Comparison of ENCODE assay signal across 13 cellular contexts in the genomic region with DNA sequence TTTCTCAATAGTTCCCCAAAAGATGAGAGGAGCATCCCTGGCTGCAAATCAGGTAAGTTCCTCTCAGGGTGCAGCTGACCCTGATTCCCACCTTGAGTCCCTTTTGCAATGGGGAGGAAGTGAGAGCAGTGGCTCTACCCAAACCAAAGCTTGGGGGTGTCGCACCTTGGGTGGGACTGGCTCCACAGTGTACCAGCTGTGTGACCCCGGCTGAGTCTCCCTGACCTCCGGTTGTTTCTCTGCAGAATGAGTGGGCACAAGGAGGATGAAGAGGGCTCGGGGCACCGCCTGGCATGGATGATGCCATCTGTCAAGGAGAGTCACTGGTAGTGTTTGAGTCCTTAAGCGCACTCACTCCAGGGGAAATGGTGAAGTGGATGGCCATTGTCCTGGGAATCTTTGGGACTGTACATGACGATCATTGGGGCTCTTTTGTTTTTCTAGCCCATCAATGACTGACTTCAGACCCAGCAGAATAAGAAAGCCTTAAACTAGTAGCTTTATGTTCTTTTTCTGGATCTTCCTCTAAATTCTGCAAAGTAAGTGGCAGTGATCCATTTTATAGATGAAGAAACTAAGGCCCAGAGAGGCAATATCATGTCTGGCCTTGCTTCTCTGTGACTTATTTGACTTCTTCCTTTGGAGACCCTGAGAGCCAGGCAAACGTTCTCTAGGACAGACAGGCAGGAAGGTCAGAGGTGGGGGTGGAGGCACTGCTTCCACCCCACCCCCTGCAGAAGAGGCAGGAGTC.
DNase-seq lines count a peak whose midpoint lies in the region; ATAC-seq and TF ChIP-seq lines count a peak whose summit lies in the region.
"Had no signal": no experiment of that assay in that cellular context is flagged by ENCODE, and none has a peak within 500 bp of the region (broad histone marks: within the 10 kb centered on the region; RNA-seq: fewer than 3 reads in every experiment).

No MANE protein-coding gene starts in this region.

- H3K36me3 ChIP-seq in OCI-LY3 (replicated peaks; ENCODE audit: low read depth, low read length), result no peaks in the 10 kb centered on the region
- H3K36me3 ChIP-seq in left lung, result no peaks in the 10 kb centered on the region

- intact Hi-C loops in activated naive CD4-positive, alpha-beta T cell treated with anti-CD3 and anti-CD28 coated beads for 36 hours (cut with micrococcal nuclease), result loop anchor here (1.0 to 5.0 kb wide), 6 partner anchors 22 to 106 kb away; no protein-coding TSS in a partner anchor
- intact Hi-C loops in left lung (cut with DNase I), result no loop called here

- H4K20me1 ChIP-seq in OCI-LY3 (ENCODE audit: insufficient read depth, low read length), result no peaks in the 10 kb centered on the region

- CTCF ChIA-PET in activated naive CD4-positive, alpha-beta T cell treated with anti-CD3 and anti-CD28 coated beads for 36 hours (lab: Charles Lee), result interaction anchor here (0.9 to 1.9 kb wide), 4 partner anchors 14 to 167 kb away, joined by 3 to 13 read pairs (median 8); no protein-coding TSS in a partner anchor

- H3K27me3 ChIP-seq in OCI-LY3 (ENCODE audit: low read depth, low read length) (no peaks in the 10 kb centered on the region), left lung (no peaks in the 10 kb centered on the region)

- no peak overlapping the region for H2AFZ ChIP-seq in OCI-LY3 (ENCODE audit: low read depth, low read length)

- peak overlapping the region; percentile 86 for H3K4me2 ChIP-seq in OCI-LY3 (ENCODE audit: low read length)

- peak overlapping the region; percentile 65; the same call in 1 of the 2 replicates for H3K9ac ChIP-seq in OCI-LY3 (ENCODE audit: low read length)

- H3K9me3 ChIP-seq in OCI-LY3 (ENCODE audit: insufficient read depth, low read length) (no peaks in the 10 kb centered on the region), left lung (no peaks in the 10 kb centered on the region)

- peak overlapping the region; percentile 30 for H3K27ac Mint-ChIP-seq in activated naive CD4-positive, alpha-beta T cell treated with anti-CD3 and anti-CD28 coated beads for 36 hours
- H3K27ac Mint-ChIP-seq in stimulated activated naive B cell treated with anti-CD40 and anti-IgM and Interleukin-4, amounts not matched to agents 10 μg/mL and 1 μg/mL and 100 μg/mL, for 72 hours, result peak overlapping the region; percentile 83

- H3K4me1 ChIP-seq in OCI-LY3 (ENCODE audit: low read length) (peaks cover 74% of the 10 kb centered on the region), left lung (peaks cover 46 to 71% of the 10 kb centered on the region in 2 donors)

- ATAC-seq in left lung (no peak), GM19035 (IDR thresholded peaks at IDR 0.05; ENCODE audit: unreplicated experiment) (no peak)
- no peak for ATAC-seq in stimulated activated naive B cell treated with anti-CD40 and anti-IgM and Interleukin-4, amounts not matched to agents 10 μg/mL and 1 μg/mL and 100 μg/mL, for 72 hours (replicated peaks)

- peaks cover 44% of the 10 kb centered on the region for H3K4me1 Mint-ChIP-seq in activated naive CD4-positive, alpha-beta T cell treated with anti-CD3 and anti-CD28 coated beads for 36 hours (ENCODE audit: low read depth)
- H3K4me1 Mint-ChIP-seq in stimulated activated naive B cell treated with anti-CD40 and anti-IgM and Interleukin-4, amounts not matched to agents 10 μg/mL and 1 μg/mL and 100 μg/mL, for 72 hours, result peaks cover 49 to 70% of the 10 kb centered on the region in 2 donors

- TF ChIP-seq CTCF in OCI-LY3 (IDR thresholded peaks at IDR 0.05; ENCODE audit: low read depth, low read length), result no peak
- TF ChIP-seq CTCF in left lung (IDR thresholded peaks at IDR 0.05), result no peak

- peaks cover 1% of the 10 kb centered on the region for H3K9me3 Mint-ChIP-seq in activated naive CD4-positive, alpha-beta T cell treated with anti-CD3 and anti-CD28 coated beads for 36 hours
- H3K9me3 Mint-ChIP-seq in stimulated activated naive B cell treated with anti-CD40 and anti-IgM and Interleukin-4, amounts not matched to agents 10 μg/mL and 1 μg/mL and 100 μg/mL, for 72 hours, result peaks cover under 1 to 2% of the 10 kb centered on the region in 2 donors
- H3K9me3 Mint-ChIP-seq: brain had no signal

- H3K4me3 ChIP-seq in OCI-LY3 (ENCODE audit: low read length) (peak overlapping the region; percentile 58; the same call in 1 of the 2 replicates), left lung (no peak overlapping the region)
- H3K4me3 ChIP-seq: lung had no signal

- no peaks in the 10 kb centered on the region for H3K36me3 Mint-ChIP-seq in activated naive CD4-positive, alpha-beta T cell treated with anti-CD3 and anti-CD28 coated beads for 36 hours (ENCODE audit: low read depth)
- H3K36me3 Mint-ChIP-seq in stimulated activated naive B cell treated with anti-CD40 and anti-IgM and Interleukin-4, amounts not matched to agents 10 μg/mL and 1 μg/mL and 100 μg/mL, for 72 hours, result no peaks in the 10 kb centered on the region
- H3K36me3 Mint-ChIP-seq: brain had no signal

- DNase-seq in activated naive CD4-positive, alpha-beta T cell treated with anti-CD3 and anti-CD28 coated beads for 36 hours, result no peak
- no peak for DNase-seq in activated naive CD4-positive, alpha-beta T cell (lab: John Stamatoyannopoulos, UW)
- no peak for DNase-seq in left lung
- DNase-seq in stimulated activated naive B cell treated with anti-CD40 and anti-IgM and Interleukin-4, amounts not matched to agents 10 μg/mL and 1 μg/mL and 100 μg/mL, for 72 hours, result peak; percentile 16
- DNase-seq in glomerular visceral epithelial cell (ENCODE audit: extremely low spot score), result no peak
- no peak for DNase-seq in HK-2 (ENCODE audit: unreplicated experiment)
- DNase-seq: activated CD4-positive, CD25-positive, alpha-beta regulatory T cell; NCI-H1048; NCI-H345 had no signal

- H3K27ac ChIP-seq in OCI-LY3 (ENCODE audit: low read length), result peak overlapping the region; percentile 88
- peak overlapping the region; percentile 71 to 78 for H3K27ac ChIP-seq in left lung

- H3K4me3 Mint-ChIP-seq in activated naive CD4-positive, alpha-beta T cell treated with anti-CD3 and anti-CD28 coated beads for 36 hours, result no peak overlapping the region
- peak overlapping the region; percentile 41 to 48 for H3K4me3 Mint-ChIP-seq in stimulated activated naive B cell treated with anti-CD40 and anti-IgM and Interleukin-4, amounts not matched to agents 10 μg/mL and 1 μg/mL and 100 μg/mL, for 72 hours
- H3K4me3 Mint-ChIP-seq: brain had no signal

- no peaks in the 10 kb centered on the region for H3K79me2 ChIP-seq in OCI-LY3 (ENCODE audit: low read length)

- no peaks in the 10 kb centered on the region for H3K27me3 Mint-ChIP-seq in activated naive CD4-positive, alpha-beta T cell treated with anti-CD3 and anti-CD28 coated beads for 36 hours (ENCODE audit: low read depth)
- no peaks in the 10 kb centered on the region for H3K27me3 Mint-ChIP-seq in stimulated activated naive B cell treated with anti-CD40 and anti-IgM and Interleukin-4, amounts not matched to agents 10 μg/mL and 1 μg/mL and 100 μg/mL, for 72 hours
- H3K27me3 Mint-ChIP-seq: brain had no signal
